ENCODE assay signal across 8 cellular contexts in the genomic region with DNA sequence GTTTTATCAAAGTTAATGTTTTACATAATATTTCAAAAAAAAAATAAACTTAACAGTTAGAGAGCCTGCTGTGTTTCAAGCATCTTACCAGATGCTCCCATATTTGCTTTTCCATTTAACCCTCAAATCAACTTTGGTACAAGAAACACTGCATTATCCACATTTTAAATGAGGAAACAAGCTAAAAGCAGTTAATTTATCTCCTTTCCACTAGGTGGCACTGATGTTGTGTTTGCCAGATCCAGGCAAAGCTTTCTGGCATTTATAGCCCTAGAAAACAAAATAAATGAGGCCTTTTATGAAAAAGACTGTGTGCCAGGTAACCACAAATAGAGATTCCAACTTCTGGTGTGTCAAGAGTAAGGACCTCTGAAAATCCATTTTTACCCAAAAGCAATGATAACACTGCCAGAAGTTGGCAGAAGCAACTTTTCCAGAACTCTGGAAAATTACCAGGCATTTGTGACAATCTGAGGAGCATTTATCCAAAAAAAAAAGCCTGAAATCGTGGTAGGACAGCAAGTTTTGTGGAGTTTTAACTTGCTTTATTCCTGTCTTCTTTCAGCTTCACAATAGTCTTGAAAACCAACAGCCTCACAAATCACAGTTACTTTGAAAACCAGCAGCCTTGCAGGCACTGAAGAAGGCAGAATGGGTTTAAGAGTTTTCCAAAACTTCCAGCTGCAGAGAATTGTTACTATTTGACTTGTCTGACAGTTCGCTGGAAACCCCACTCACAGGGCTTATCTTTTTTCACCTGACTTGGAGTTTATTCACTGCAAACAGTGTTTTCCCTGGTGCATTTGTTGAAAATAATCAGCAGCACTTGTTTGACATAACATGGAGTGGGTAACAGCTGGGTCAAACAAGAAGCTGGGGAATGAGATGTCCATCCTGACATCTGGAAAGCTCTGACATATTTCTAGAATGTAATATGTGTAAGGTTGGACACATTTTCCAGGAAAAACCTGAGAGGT.
DNase-seq lines count a peak whose midpoint lies in the region; ATAC-seq and TF ChIP-seq lines count a peak whose summit lies in the region.

No MANE protein-coding gene starts in this region.

- no peak overlapping the region for H3K4me3 ChIP-seq in adipocyte (ENCODE audit: low read length)

- DNase-seq in AG09319 (ENCODE audit: extremely low read depth, low read depth) (no peak), NCI-H2171 treated with DMSO at 0.1 percent for 48 hours (lab: John Stamatoyannopoulos, UW) (peak; percentile 57), adipocyte (ENCODE audit: low read depth) (peak; percentile 84), hepatic stellate cell (ENCODE audit: low spot score) (peak; percentile 21), superior temporal gyrus (ENCODE audit: extremely low spot score) (peak; percentile 80)

- H3K27me3 ChIP-seq in adipocyte (replicated peaks; ENCODE audit: control insufficient read depth, insufficient read depth, low read length) = no peaks in the 10 kb centered on the region

- TF ChIP-seq CTCF in AG09319 (IDR thresholded peaks at IDR 0.05; ENCODE audit: low read depth, low read length) = peak; percentile 72
- peak; percentile 67 for TF ChIP-seq CTCF in GM12873 (IDR thresholded peaks at IDR 0.05; ENCODE audit: insufficient read depth, low read depth, low read length, missing control alignments)

- peaks cover 6% of the 10 kb centered on the region for H3K36me3 ChIP-seq in adipocyte (ENCODE audit: control insufficient read depth, insufficient read depth, low read length, severe bottlenecking)

- no peak for ATAC-seq in GM21515 (IDR thresholded peaks at IDR 0.05; ENCODE audit: unreplicated experiment)
- ATAC-seq in HG03565 (IDR thresholded peaks at IDR 0.05; ENCODE audit: unreplicated experiment) = no peak

- peak overlapping the region; percentile 52 for H3K9ac ChIP-seq in adipocyte (ENCODE audit: low read length)

- no peaks in the 10 kb centered on the region for H3K9me3 ChIP-seq in adipocyte (ENCODE audit: control insufficient read depth, low read length)

- peaks cover 10% of the 10 kb centered on the region for H3K4me1 ChIP-seq in adipocyte (ENCODE audit: control insufficient read depth, insufficient read depth, low read length)
